In the genomic region with DNA sequence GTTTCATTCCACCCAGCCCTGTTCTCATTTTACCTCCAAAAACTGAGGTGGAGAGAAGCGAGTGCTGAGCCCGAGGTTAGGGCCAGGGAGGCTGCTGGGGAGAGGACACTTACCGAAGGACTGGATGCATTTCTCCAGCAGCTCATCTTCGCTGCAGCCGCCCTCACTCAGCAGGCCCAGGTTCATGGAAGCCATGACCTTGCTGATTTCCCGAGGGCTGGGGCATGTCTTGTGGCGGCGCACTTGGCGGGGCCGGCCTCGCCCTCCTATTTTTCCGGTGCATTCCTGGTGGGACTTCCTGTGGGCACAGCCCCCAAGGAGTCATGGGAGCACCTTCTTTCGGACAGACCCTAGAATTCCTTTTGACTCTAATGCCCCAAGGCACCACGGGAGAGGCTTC, we compare ENCODE assay signal across 10 cellular contexts. TPM values are rescaled to one million over a fixed set of nuclear protein-coding genes. Genes with fewer than 3 reads are reported as not detected.
"Had no signal": no experiment of that assay in that cellular context is flagged by ENCODE, and none has a peak within 500 bp of the region (broad histone marks: within the 10 kb centered on the region; RNA-seq: fewer than 3 reads in every experiment).

No MANE protein-coding gene starts in this region.

- H3K27ac ChIP-seq: GM23248, HL-60 had no signal

- FAIRE-seq: H54, HepG2 had no signal

- H3K27me3 Mint-ChIP-seq: IgD-negative memory B cell had no signal

- H3K36me3 Mint-ChIP-seq: IgD-negative memory B cell had no signal

- H3K4me3 Mint-ChIP-seq: IgD-negative memory B cell had no signal

- H3K4me3 ChIP-seq: GM23248 had no signal

- H3K9me3 Mint-ChIP-seq: IgD-negative memory B cell had no signal

- ATAC-seq: HepG2 had no signal

- H2AFZ ChIP-seq: GM23248 had no signal

- DNase-seq: GM23248, GOT3, HCEC 1CT, Kasumi-1, KG1 had no signal

- H3K27ac Mint-ChIP-seq: IgD-negative memory B cell had no signal

- H3K9ac ChIP-seq: GM23248 had no signal

RNA-seq across cellular contexts. Expression of gene RASGRP4, which starts 4.2 kb away (rescaled TPM):
- total RNA-seq: GM23248, HepG2, HT1080 had no signal
- polyA plus RNA-seq: GM23248, HepG2 had no signal

RNA-seq across cellular contexts. Expression of gene RYR1, which starts 11.6 kb away (rescaled TPM):
- total RNA-seq: HepG2, HT1080 had no signal
- polyA plus RNA-seq: GM23248 had no signal

RNA-seq across cellular contexts. Expression of gene SPRED3, which starts 33.4 kb away (rescaled TPM):
- polyA plus RNA-seq: IgD-negative memory B cell had no signal

RNA-seq across cellular contexts. Expression of gene GGN, which starts 34.0 kb away (rescaled TPM):
- total RNA-seq: HepG2 had no signal
- polyA plus RNA-seq: HepG2, IgD-negative memory B cell had no signal
